ENCODE assay signal across 1 cellular context in the genomic region with DNA sequence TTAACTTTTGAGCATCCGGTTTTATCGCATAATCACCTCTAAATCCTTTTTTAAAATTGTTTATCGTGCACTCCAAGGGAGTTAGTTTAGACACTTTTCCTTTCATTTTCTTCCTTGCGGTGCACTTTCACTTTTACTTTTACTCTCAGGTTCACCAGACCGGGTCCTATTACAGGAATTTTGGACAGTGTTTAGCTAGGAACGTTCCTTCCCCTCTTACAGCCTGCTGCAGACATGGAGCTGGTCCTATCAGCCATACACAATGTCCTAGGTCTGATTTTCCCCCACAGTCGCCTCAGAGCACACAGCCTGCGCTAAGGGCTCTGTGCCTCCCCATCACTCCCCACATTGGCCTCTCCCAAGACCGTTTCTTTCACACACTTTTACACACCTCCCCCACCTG.
TF ChIP-seq lines count a peak whose summit lies in the region.

No MANE protein-coding gene starts in this region.

TF ChIP-seq in K562, 482 proteins besides CTCF, POLR2A, EP300 and RAD21 (continued from another document):
- TF ChIP-seq, protein P1, sequence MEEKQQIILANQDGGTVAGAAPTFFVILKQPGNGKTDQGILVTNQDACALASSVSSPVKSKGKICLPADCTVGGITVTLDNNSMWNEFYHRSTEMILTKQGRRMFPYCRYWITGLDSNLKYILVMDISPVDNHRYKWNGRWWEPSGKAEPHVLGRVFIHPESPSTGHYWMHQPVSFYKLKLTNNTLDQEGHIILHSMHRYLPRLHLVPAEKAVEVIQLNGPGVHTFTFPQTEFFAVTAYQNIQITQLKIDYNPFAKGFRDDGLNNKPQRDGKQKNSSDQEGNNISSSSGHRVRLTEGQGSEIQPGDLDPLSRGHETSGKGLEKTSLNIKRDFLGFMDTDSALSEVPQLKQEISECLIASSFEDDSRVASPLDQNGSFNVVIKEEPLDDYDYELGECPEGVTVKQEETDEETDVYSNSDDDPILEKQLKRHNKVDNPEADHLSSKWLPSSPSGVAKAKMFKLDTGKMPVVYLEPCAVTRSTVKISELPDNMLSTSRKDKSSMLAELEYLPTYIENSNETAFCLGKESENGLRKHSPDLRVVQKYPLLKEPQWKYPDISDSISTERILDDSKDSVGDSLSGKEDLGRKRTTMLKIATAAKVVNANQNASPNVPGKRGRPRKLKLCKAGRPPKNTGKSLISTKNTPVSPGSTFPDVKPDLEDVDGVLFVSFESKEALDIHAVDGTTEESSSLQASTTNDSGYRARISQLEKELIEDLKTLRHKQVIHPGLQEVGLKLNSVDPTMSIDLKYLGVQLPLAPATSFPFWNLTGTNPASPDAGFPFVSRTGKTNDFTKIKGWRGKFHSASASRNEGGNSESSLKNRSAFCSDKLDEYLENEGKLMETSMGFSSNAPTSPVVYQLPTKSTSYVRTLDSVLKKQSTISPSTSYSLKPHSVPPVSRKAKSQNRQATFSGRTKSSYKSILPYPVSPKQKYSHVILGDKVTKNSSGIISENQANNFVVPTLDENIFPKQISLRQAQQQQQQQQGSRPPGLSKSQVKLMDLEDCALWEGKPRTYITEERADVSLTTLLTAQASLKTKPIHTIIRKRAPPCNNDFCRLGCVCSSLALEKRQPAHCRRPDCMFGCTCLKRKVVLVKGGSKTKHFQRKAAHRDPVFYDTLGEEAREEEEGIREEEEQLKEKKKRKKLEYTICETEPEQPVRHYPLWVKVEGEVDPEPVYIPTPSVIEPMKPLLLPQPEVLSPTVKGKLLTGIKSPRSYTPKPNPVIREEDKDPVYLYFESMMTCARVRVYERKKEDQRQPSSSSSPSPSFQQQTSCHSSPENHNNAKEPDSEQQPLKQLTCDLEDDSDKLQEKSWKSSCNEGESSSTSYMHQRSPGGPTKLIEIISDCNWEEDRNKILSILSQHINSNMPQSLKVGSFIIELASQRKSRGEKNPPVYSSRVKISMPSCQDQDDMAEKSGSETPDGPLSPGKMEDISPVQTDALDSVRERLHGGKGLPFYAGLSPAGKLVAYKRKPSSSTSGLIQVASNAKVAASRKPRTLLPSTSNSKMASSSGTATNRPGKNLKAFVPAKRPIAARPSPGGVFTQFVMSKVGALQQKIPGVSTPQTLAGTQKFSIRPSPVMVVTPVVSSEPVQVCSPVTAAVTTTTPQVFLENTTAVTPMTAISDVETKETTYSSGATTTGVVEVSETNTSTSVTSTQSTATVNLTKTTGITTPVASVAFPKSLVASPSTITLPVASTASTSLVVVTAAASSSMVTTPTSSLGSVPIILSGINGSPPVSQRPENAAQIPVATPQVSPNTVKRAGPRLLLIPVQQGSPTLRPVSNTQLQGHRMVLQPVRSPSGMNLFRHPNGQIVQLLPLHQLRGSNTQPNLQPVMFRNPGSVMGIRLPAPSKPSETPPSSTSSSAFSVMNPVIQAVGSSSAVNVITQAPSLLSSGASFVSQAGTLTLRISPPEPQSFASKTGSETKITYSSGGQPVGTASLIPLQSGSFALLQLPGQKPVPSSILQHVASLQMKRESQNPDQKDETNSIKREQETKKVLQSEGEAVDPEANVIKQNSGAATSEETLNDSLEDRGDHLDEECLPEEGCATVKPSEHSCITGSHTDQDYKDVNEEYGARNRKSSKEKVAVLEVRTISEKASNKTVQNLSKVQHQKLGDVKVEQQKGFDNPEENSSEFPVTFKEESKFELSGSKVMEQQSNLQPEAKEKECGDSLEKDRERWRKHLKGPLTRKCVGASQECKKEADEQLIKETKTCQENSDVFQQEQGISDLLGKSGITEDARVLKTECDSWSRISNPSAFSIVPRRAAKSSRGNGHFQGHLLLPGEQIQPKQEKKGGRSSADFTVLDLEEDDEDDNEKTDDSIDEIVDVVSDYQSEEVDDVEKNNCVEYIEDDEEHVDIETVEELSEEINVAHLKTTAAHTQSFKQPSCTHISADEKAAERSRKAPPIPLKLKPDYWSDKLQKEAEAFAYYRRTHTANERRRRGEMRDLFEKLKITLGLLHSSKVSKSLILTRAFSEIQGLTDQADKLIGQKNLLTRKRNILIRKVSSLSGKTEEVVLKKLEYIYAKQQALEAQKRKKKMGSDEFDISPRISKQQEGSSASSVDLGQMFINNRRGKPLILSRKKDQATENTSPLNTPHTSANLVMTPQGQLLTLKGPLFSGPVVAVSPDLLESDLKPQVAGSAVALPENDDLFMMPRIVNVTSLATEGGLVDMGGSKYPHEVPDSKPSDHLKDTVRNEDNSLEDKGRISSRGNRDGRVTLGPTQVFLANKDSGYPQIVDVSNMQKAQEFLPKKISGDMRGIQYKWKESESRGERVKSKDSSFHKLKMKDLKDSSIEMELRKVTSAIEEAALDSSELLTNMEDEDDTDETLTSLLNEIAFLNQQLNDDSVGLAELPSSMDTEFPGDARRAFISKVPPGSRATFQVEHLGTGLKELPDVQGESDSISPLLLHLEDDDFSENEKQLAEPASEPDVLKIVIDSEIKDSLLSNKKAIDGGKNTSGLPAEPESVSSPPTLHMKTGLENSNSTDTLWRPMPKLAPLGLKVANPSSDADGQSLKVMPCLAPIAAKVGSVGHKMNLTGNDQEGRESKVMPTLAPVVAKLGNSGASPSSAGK (IDR thresholded peaks at IDR 0.05), result no peak
- TF ChIP-seq, protein P2, sequence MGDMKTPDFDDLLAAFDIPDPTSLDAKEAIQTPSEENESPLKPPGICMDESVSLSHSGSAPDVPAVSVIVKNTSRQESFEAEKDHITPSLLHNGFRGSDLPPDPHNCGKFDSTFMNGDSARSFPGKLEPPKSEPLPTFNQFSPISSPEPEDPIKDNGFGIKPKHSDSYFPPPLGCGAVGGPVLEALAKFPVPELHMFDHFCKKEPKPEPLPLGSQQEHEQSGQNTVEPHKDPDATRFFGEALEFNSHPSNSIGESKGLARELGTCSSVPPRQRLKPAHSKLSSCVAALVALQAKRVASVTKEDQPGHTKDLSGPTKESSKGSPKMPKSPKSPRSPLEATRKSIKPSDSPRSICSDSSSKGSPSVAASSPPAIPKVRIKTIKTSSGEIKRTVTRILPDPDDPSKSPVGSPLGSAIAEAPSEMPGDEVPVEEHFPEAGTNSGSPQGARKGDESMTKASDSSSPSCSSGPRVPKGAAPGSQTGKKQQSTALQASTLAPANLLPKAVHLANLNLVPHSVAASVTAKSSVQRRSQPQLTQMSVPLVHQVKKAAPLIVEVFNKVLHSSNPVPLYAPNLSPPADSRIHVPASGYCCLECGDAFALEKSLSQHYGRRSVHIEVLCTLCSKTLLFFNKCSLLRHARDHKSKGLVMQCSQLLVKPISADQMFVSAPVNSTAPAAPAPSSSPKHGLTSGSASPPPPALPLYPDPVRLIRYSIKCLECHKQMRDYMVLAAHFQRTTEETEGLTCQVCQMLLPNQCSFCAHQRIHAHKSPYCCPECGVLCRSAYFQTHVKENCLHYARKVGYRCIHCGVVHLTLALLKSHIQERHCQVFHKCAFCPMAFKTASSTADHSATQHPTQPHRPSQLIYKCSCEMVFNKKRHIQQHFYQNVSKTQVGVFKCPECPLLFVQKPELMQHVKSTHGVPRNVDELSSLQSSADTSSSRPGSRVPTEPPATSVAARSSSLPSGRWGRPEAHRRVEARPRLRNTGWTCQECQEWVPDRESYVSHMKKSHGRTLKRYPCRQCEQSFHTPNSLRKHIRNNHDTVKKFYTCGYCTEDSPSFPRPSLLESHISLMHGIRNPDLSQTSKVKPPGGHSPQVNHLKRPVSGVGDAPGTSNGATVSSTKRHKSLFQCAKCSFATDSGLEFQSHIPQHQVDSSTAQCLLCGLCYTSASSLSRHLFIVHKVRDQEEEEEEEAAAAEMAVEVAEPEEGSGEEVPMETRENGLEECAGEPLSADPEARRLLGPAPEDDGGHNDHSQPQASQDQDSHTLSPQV (IDR thresholded peaks at IDR 0.05), result peak; percentile 22; the same call in 1 of the 2 replicates
- TF ChIP-seq ZNF707 (CRISPR knock-in tag; conservative IDR thresholded peaks at IDR 0.05), result no peak
- no peak for TF ChIP-seq PHF8 (IDR thresholded peaks at IDR 0.05; ENCODE audit: borderline replicate concordance, low read length)
- no peak for TF ChIP-seq ZNF717 (CRISPR knock-in tag; IDR thresholded peaks at IDR 0.05)
- TF ChIP-seq, protein P3, sequence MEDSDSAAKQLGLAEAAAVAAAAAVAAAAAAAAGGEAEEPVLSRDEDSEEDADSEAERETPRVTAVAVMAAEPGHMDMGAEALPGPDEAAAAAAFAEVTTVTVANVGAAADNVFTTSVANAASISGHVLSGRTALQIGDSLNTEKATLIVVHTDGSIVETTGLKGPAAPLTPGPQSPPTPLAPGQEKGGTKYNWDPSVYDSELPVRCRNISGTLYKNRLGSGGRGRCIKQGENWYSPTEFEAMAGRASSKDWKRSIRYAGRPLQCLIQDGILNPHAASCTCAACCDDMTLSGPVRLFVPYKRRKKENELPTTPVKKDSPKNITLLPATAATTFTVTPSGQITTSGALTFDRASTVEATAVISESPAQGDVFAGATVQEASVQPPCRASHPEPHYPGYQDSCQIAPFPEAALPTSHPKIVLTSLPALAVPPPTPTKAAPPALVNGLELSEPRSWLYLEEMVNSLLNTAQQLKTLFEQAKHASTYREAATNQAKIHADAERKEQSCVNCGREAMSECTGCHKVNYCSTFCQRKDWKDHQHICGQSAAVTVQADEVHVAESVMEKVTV (CRISPR knock-in tag; IDR thresholded peaks at IDR 0.05), result no peak
- no peak for TF ChIP-seq ZNF124 (CRISPR knock-in tag; IDR thresholded peaks at IDR 0.05)
- TF ChIP-seq, protein P4, sequence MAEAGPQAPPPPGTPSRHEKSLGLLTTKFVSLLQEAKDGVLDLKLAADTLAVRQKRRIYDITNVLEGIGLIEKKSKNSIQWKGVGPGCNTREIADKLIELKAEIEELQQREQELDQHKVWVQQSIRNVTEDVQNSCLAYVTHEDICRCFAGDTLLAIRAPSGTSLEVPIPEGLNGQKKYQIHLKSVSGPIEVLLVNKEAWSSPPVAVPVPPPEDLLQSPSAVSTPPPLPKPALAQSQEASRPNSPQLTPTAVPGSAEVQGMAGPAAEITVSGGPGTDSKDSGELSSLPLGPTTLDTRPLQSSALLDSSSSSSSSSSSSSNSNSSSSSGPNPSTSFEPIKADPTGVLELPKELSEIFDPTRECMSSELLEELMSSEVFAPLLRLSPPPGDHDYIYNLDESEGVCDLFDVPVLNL (CRISPR knock-in tag; IDR thresholded peaks at IDR 0.05; ENCODE audit: low read depth), result no peak
- peak; percentile 57 for TF ChIP-seq FOXM1 (IDR thresholded peaks at IDR 0.05; ENCODE audit: low read depth)
- TF ChIP-seq FOXM1 (CRISPR knock-in tag; IDR thresholded peaks at IDR 0.05; ENCODE audit: low read depth), result no peak
- TF ChIP-seq SAFB2 (IDR thresholded peaks at IDR 0.05; ENCODE audit: borderline replicate concordance, low read depth, low read length, severe bottlenecking), result no peak
- TF ChIP-seq GTF2A2 (tag; IDR thresholded peaks at IDR 0.05), result no peak
- TF ChIP-seq, protein P5, sequence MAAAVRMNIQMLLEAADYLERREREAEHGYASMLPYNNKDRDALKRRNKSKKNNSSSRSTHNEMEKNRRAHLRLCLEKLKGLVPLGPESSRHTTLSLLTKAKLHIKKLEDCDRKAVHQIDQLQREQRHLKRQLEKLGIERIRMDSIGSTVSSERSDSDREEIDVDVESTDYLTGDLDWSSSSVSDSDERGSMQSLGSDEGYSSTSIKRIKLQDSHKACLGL (CRISPR knock-in tag; IDR thresholded peaks at IDR 0.05; ENCODE audit: borderline replicate concordance, poor library complexity, severe bottlenecking), result no peak
- TF ChIP-seq, protein P6, sequence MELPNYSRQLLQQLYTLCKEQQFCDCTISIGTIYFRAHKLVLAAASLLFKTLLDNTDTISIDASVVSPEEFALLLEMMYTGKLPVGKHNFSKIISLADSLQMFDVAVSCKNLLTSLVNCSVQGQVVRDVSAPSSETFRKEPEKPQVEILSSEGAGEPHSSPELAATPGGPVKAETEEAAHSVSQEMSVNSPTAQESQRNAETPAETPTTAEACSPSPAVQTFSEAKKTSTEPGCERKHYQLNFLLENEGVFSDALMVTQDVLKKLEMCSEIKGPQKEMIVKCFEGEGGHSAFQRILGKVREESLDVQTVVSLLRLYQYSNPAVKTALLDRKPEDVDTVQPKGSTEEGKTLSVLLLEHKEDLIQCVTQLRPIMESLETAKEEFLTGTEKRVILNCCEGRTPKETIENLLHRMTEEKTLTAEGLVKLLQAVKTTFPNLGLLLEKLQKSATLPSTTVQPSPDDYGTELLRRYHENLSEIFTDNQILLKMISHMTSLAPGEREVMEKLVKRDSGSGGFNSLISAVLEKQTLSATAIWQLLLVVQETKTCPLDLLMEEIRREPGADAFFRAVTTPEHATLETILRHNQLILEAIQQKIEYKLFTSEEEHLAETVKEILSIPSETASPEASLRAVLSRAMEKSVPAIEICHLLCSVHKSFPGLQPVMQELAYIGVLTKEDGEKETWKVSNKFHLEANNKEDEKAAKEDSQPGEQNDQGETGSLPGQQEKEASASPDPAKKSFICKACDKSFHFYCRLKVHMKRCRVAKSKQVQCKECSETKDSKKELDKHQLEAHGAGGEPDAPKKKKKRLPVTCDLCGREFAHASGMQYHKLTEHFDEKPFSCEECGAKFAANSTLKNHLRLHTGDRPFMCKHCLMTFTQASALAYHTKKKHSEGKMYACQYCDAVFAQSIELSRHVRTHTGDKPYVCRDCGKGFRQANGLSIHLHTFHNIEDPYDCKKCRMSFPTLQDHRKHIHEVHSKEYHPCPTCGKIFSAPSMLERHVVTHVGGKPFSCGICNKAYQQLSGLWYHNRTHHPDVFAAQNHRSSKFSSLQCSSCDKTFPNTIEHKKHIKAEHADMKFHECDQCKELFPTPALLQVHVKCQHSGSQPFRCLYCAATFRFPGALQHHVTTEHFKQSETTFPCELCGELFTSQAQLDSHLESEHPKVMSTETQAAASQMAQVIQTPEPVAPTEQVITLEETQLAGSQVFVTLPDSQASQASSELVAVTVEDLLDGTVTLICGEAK (IDR thresholded peaks at IDR 0.05), result peak; percentile 45; the same call in 1 of the 2 replicates
- TF ChIP-seq, protein P6 (CRISPR knock-in tag; IDR thresholded peaks at IDR 0.05), result no peak
- TF ChIP-seq EGR1 (conservative IDR thresholded peaks at IDR 0.05), result no peak
- TF ChIP-seq SRSF3 (IDR thresholded peaks at IDR 0.05; ENCODE audit: insufficient read depth, low read length), result no peak
- TF ChIP-seq MEF2A (IDR thresholded peaks at IDR 0.05; ENCODE audit: control insufficient read depth, low read depth, low read length), result no peak
- no peak for TF ChIP-seq ZSCAN29 (IDR thresholded peaks at IDR 0.05)
